In the genomic region with DNA sequence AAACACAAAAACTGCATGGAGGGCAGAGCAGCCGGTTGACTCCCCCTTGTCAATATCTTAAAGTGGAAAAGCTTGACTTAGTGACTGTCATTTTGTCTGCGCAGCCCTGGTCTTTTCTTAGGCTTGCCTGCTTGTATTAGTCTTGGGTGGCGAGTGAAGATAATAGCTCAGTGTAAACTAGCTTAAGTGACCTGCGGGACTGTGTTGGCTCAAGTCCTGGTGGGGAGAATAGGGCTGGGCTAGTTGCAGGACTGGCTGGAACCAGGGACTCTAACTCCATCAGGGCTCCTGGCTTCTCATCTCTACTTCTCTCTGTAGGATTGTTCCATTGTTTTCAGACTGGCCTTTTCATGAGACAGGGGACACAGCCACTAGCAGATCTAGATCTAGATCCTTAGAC, we compare ENCODE assay signal across 15 cellular contexts. TPM values are rescaled to one million over a fixed set of nuclear protein-coding genes. Genes with fewer than 3 reads are reported as not detected.
DNase-seq lines count a peak whose midpoint lies in the region; ATAC-seq and TF ChIP-seq lines count a peak whose summit lies in the region.
"Had no signal": no experiment of that assay in that cellular context is flagged by ENCODE, and none has a peak within 500 bp of the region (broad histone marks: within the 10 kb centered on the region; RNA-seq: fewer than 3 reads in every experiment).

No MANE protein-coding gene starts in this region.

- H3K27ac ChIP-seq in CD4-positive, CD25-positive, alpha-beta regulatory T cell (ENCODE audit: insufficient read depth, low read length, poor library complexity, severe bottlenecking): no peak overlapping the region
- H3K27ac ChIP-seq in neutrophil: peak overlapping the region; percentile 86

- H3K27ac Mint-ChIP-seq in activated CD8-positive, alpha-beta memory T cell treated with anti-CD3 and anti-CD28 coated beads, Interleukin-2, amount 10 ng/mL, durations not matched to agents 7 days and 5 days: peak overlapping the region; percentile 0
- peak overlapping the region; percentile 60 to 83 (median 75) for H3K27ac Mint-ChIP-seq in CD4-positive, CD25-positive, alpha-beta regulatory T cell
- peak overlapping the region; percentile 54 for H3K27ac Mint-ChIP-seq in activated CD8-positive, alpha-beta T cell treated with anti-CD3 and anti-CD28 coated beads, Interleukin-2, amount 10 ng/mL, durations not matched to agents 7 days and 5 days

- peaks cover 53% of the 10 kb centered on the region for H3K4me1 ChIP-seq in CD4-positive, CD25-positive, alpha-beta regulatory T cell (ENCODE audit: control insufficient read depth, insufficient read depth, low read length, poor library complexity, severe bottlenecking)
- peaks cover 50 to 74% of the 10 kb centered on the region in 2 experiments for H3K4me1 ChIP-seq in neutrophil (ENCODE audit: control insufficient read depth in 1 of 2, insufficient read depth in 1 of 2, low read depth in 1 of 2, low read length in 1 of 2)
- H3K4me1 ChIP-seq: BE2C had no signal

- POLR2A ChIA-PET in activated CD8-positive, alpha-beta T cell treated with anti-CD3 and anti-CD28 coated beads, Interleukin-2, amount 10 ng/mL, durations not matched to agents 7 days and 5 days (lab: Charles Lee): interaction anchor here (0.9 to 1.3 kb wide), 2 partner anchors 11 to 24 kb away, joined by 3 read pairs; no protein-coding TSS in a partner anchor

- H3K36me3 Mint-ChIP-seq in activated CD8-positive, alpha-beta memory T cell treated with anti-CD3 and anti-CD28 coated beads, Interleukin-2, amount 10 ng/mL, durations not matched to agents 7 days and 5 days: peaks cover 6% of the 10 kb centered on the region
- peaks cover 3% of the 10 kb centered on the region for H3K36me3 Mint-ChIP-seq in CD4-positive, CD25-positive, alpha-beta regulatory T cell
- H3K36me3 Mint-ChIP-seq in activated CD8-positive, alpha-beta T cell treated with anti-CD3 and anti-CD28 coated beads, Interleukin-2, amount 10 ng/mL, durations not matched to agents 7 days and 5 days (ENCODE audit: low read depth): peaks cover 8% of the 10 kb centered on the region

- no peaks in the 10 kb centered on the region for H3K27me3 Mint-ChIP-seq in activated CD8-positive, alpha-beta memory T cell treated with anti-CD3 and anti-CD28 coated beads, Interleukin-2, amount 10 ng/mL, durations not matched to agents 7 days and 5 days
- H3K27me3 Mint-ChIP-seq in CD4-positive, CD25-positive, alpha-beta regulatory T cell: no peaks in the 10 kb centered on the region
- no peaks in the 10 kb centered on the region for H3K27me3 Mint-ChIP-seq in activated CD8-positive, alpha-beta T cell treated with anti-CD3 and anti-CD28 coated beads, Interleukin-2, amount 10 ng/mL, durations not matched to agents 7 days and 5 days (ENCODE audit: low read depth)

- H3K36me3 ChIP-seq in CD4-positive, CD25-positive, alpha-beta regulatory T cell (ENCODE audit: control insufficient read depth, insufficient read depth, low read length): no peaks in the 10 kb centered on the region
- H3K36me3 ChIP-seq in neutrophil: no peaks in the 10 kb centered on the region
- H3K36me3 ChIP-seq: BE2C had no signal

- no peaks in the 10 kb centered on the region for H3K27me3 ChIP-seq in CD4-positive, CD25-positive, alpha-beta regulatory T cell (ENCODE audit: control insufficient read depth, insufficient read depth, low read length)
- no peaks in the 10 kb centered on the region for H3K27me3 ChIP-seq in neutrophil
- H3K27me3 ChIP-seq: BE2C had no signal

- H3K9me3 ChIP-seq in CD4-positive, CD25-positive, alpha-beta regulatory T cell (ENCODE audit: control insufficient read depth in 2 of 2, low read length in 2 of 2): no peaks in the 10 kb centered on the region
- no peaks in the 10 kb centered on the region for H3K9me3 ChIP-seq in neutrophil
- H3K9me3 ChIP-seq: BE2C had no signal

- DNase-seq in activated CD8-positive, alpha-beta memory T cell treated with anti-CD3 and anti-CD28 coated beads, Interleukin-2, amount 10 ng/mL, durations not matched to agents 7 days and 5 days: no peak
- no peak for DNase-seq in activated CD8-positive, alpha-beta memory T cell treated with anti-CD3 and anti-CD28 coated beads, Interleukin-2, amount 50 U/mL, for 4 hours
- no peak for DNase-seq in CD4-positive, CD25-positive, alpha-beta regulatory T cell
- DNase-seq in activated CD8-positive, alpha-beta T cell treated with anti-CD3 and anti-CD28 coated beads, Interleukin-2, amount 10 ng/mL, durations not matched to agents 7 days and 5 days: no peak
- no peak for DNase-seq in medulla oblongata (ENCODE audit: extremely low spot score)
- no peak for DNase-seq in T-helper 1 cell
- DNase-seq in stimulated activated naive CD4-positive, alpha-beta T cell treated with Interleukin-2 at 50 U/mL for 16 hours (lab: John Stamatoyannopoulos, UW): no peak
- DNase-seq: 8988T, BE2C, COR-L47, NCI-H1092 treated with DMSO at 0.1 percent for 48 hours, NCI-H2227 treated with DMSO at 0.1 percent for 48 hours, NCI-H524 treated with DMSO at 0.1 percent for 48 hours, Right ventricle myocardium superior had no signal

- no peak for ATAC-seq in activated CD8-positive, alpha-beta memory T cell treated with anti-CD3 and anti-CD28 coated beads, Interleukin-2, amount 10 ng/mL, durations not matched to agents 7 days and 5 days
- ATAC-seq in CD4-positive, CD25-positive, alpha-beta regulatory T cell (ENCODE audit: low read depth in 2 of 2): no peak
- ATAC-seq in activated CD8-positive, alpha-beta T cell treated with anti-CD3 and anti-CD28 coated beads, Interleukin-2, amount 10 ng/mL, durations not matched to agents 7 days and 5 days: no peak

- CTCF ChIA-PET in activated CD8-positive, alpha-beta memory T cell treated with anti-CD3 and anti-CD28 coated beads, Interleukin-2, amount 10 ng/mL, durations not matched to agents 7 days and 5 days (lab: Charles Lee): interaction anchor here (0.6 to 4.7 kb wide), 3 partner anchors 8 to 632 kb away, joined by 3 to 24 read pairs (median 24); a partner anchor contains a TSS
- CTCF ChIA-PET in activated CD8-positive, alpha-beta T cell treated with anti-CD3 and anti-CD28 coated beads, Interleukin-2, amount 10 ng/mL, durations not matched to agents 7 days and 5 days (lab: Charles Lee): interaction anchor here (0.7 to 5.1 kb wide), 4 partner anchors 8 to 183 kb away, joined by 3 to 42 read pairs (median 8); a partner anchor contains a TSS

- TF ChIP-seq CTCF in neutrophil (IDR thresholded peaks at IDR 0.05): no peak

- H3K4me1 Mint-ChIP-seq in activated CD8-positive, alpha-beta memory T cell treated with anti-CD3 and anti-CD28 coated beads, Interleukin-2, amount 10 ng/mL, durations not matched to agents 7 days and 5 days: peaks cover 57% of the 10 kb centered on the region
- H3K4me1 Mint-ChIP-seq in CD4-positive, CD25-positive, alpha-beta regulatory T cell: peaks cover 12 to 77% (median 48%) of the 10 kb centered on the region in 4 donors
- peaks cover 69% of the 10 kb centered on the region for H3K4me1 Mint-ChIP-seq in activated CD8-positive, alpha-beta T cell treated with anti-CD3 and anti-CD28 coated beads, Interleukin-2, amount 10 ng/mL, durations not matched to agents 7 days and 5 days (ENCODE audit: low read depth)

- no peak overlapping the region for H3K4me3 Mint-ChIP-seq in activated CD8-positive, alpha-beta memory T cell treated with anti-CD3 and anti-CD28 coated beads, Interleukin-2, amount 10 ng/mL, durations not matched to agents 7 days and 5 days
- H3K4me3 Mint-ChIP-seq in CD4-positive, CD25-positive, alpha-beta regulatory T cell: peak overlapping the region in 1 of 4 donors; percentile 64
- no peak overlapping the region for H3K4me3 Mint-ChIP-seq in activated CD8-positive, alpha-beta T cell treated with anti-CD3 and anti-CD28 coated beads, Interleukin-2, amount 10 ng/mL, durations not matched to agents 7 days and 5 days

- H3K9me3 Mint-ChIP-seq in activated CD8-positive, alpha-beta memory T cell treated with anti-CD3 and anti-CD28 coated beads, Interleukin-2, amount 10 ng/mL, durations not matched to agents 7 days and 5 days (ENCODE audit: low read depth): no peaks in the 10 kb centered on the region
- no peaks in the 10 kb centered on the region for H3K9me3 Mint-ChIP-seq in CD4-positive, CD25-positive, alpha-beta regulatory T cell
- H3K9me3 Mint-ChIP-seq in activated CD8-positive, alpha-beta T cell treated with anti-CD3 and anti-CD28 coated beads, Interleukin-2, amount 10 ng/mL, durations not matched to agents 7 days and 5 days (ENCODE audit: insufficient read depth): no peaks in the 10 kb centered on the region

- no peak overlapping the region for H3K4me3 ChIP-seq in CD4-positive, CD25-positive, alpha-beta regulatory T cell (ENCODE audit: low read depth, low read length)
- peak overlapping the region in 1 of 2 experiments; percentile 42 for H3K4me3 ChIP-seq in neutrophil (ENCODE audit: low read depth in 1 of 2, low read length in 1 of 2)

RNA-seq across cellular contexts. Expression of a gene that starts 8.1 kb away (rescaled TPM):
- total RNA-seq in activated CD8-positive, alpha-beta memory T cell treated with anti-CD3 and anti-CD28 coated beads, Interleukin-2, amount 10 ng/mL, durations not matched to agents 7 days and 5 days: 10 to 100 TPM; 62.8 to 63.8 TPM
- 125 TPM for total RNA-seq in CD4-positive, CD25-positive, alpha-beta regulatory T cell
- 10 to 100 TPM; 15.2 to 23.5 (median 19.0) TPM for polyA plus RNA-seq in CD4-positive, CD25-positive, alpha-beta regulatory T cell
- total RNA-seq in activated CD8-positive, alpha-beta T cell treated with anti-CD3 and anti-CD28 coated beads, Interleukin-2, amount 10 ng/mL, durations not matched to agents 7 days and 5 days: 10 to 100 TPM; 47.2 to 50.5 TPM

Comparison
In these comparisons a context has a peak if more than half of its experiments do, and no peak if none do; other contexts are left out.
1. H3K27ac Mint-ChIP-seq: peak in every context shown above with its lines; median percentile 75 in CD4-positive, CD25-positive, alpha-beta regulatory T cell; 54 in activated CD8-positive, alpha-beta T cell treated with anti-CD3 and anti-CD28 coated beads, Interleukin-2, amount 10 ng/mL, durations not matched to agents 7 days and 5 days; 0 in activated CD8-positive, alpha-beta memory T cell treated with anti-CD3 and anti-CD28 coated beads, Interleukin-2, amount 10 ng/mL, durations not matched to agents 7 days and 5 days.